ENCODE assay signal across 16 cellular contexts in genomic region chr22:36397081-36397766, GRCh38. TPM values are rescaled to one million over a fixed set of nuclear protein-coding genes. Genes with fewer than 3 reads are reported as not detected.
DNase-seq lines count a peak whose midpoint lies in the region; ATAC-seq lines count a peak whose summit lies in the region.
"Had no signal": no experiment of that assay in that cellular context is flagged by ENCODE, and none has a peak within 500 bp of the region (broad histone marks: within the 10 kb centered on the region; RNA-seq: fewer than 3 reads in every experiment).

No MANE protein-coding gene starts in this region.

- no peaks in the 10 kb centered on the region for H3K4me1 ChIP-seq in right cardiac atrium (ENCODE audit: control insufficient read depth, insufficient read depth, low read length)

- no peak overlapping the region for H3K4me3 ChIP-seq in right cardiac atrium (ENCODE audit: low read length)
- H3K4me3 ChIP-seq: pancreas had no signal

- ATAC-seq in right cardiac atrium (peak; percentile 31 to 38), Right ventricle myocardium superior (ENCODE audit: poor library complexity) (no peak)
- ATAC-seq: effector memory CD8-positive, alpha-beta T cell; Panc1 had no signal

- 77% methylated on average over 8 of the region's 8 CpGs for WGBS in right cardiac atrium

- intact Hi-C loops in right cardiac atrium (cut with DNase I), result no loop called here
- intact Hi-C loops in Right ventricle myocardium superior (cut with DNase I), result no loop called here

- no peaks in the 10 kb centered on the region for H3K27me3 ChIP-seq in right cardiac atrium (ENCODE audit: control insufficient read depth, insufficient read depth)
- H3K27me3 ChIP-seq: pancreas had no signal

- H3K9me3 ChIP-seq in right cardiac atrium (ENCODE audit: control insufficient read depth, low read length), result no peaks in the 10 kb centered on the region
- H3K9me3 ChIP-seq: pancreas had no signal

- DNase-seq in right cardiac atrium, result no peak
- no peak for DNase-seq in Right ventricle myocardium superior
- peak; percentile 92 for DNase-seq in amniotic epithelial cell (ENCODE audit: low read depth)
- peak; percentile 82 for DNase-seq in islet precursor cell
- DNase-seq in AML-193 (lab: John Stamatoyannopoulos, UW), result no peak
- DNase-seq in NCI-H2029 treated with DMSO at 0.1 percent for 48 hours (lab: John Stamatoyannopoulos, UW), result no peak
- no peak for DNase-seq in NCI-H1436 treated with DMSO at 0.1 percent for 48 hours (lab: John Stamatoyannopoulos, UW)
- no peak for DNase-seq in Ammon's horn (ENCODE audit: low spot score)
- DNase-seq: activated gamma-delta T cell treated with Interleukin-2 at 50 U/mL for 16 hours; effector memory CD8-positive, alpha-beta T cell; immature natural killer cell; NCI-H2107; pancreas; stimulated activated CD4-positive, alpha-beta T cell treated with anti-CD3 and anti-CD28 coated beads, Interleukin-4, amount 100 ng/mL, for 4 hours; substantia nigra had no signal

- H3K27ac ChIP-seq in right cardiac atrium (ENCODE audit: low read length), result no peak overlapping the region
- H3K27ac ChIP-seq: pancreas had no signal

RNA-seq across cellular contexts. Expression of gene MYH9, which starts 9.5 kb away (rescaled TPM):
- total RNA-seq in right cardiac atrium (100 to 1,000 TPM; 140 to 224 (median 163) TPM), Right ventricle myocardium superior (138 TPM)
- polyA plus RNA-seq in right cardiac atrium, result 92.5 TPM

Comparison
In these comparisons a context has a peak if more than half of its experiments do, and no peak if none do; other contexts are left out.
1. DNase-seq: peak in amniotic epithelial cell (single experiment) and islet precursor cell (single experiment); none in right cardiac atrium (0 of 3), Right ventricle myocardium superior (single experiment), AML-193 (0 of 2), NCI-H2029 treated with DMSO at 0.1 percent for 48 hours (single experiment), NCI-H1436 treated with DMSO at 0.1 percent for 48 hours (single experiment) and Ammon's horn (single experiment).